ENCODE assay signal across 9 cellular contexts in the genomic region with DNA sequence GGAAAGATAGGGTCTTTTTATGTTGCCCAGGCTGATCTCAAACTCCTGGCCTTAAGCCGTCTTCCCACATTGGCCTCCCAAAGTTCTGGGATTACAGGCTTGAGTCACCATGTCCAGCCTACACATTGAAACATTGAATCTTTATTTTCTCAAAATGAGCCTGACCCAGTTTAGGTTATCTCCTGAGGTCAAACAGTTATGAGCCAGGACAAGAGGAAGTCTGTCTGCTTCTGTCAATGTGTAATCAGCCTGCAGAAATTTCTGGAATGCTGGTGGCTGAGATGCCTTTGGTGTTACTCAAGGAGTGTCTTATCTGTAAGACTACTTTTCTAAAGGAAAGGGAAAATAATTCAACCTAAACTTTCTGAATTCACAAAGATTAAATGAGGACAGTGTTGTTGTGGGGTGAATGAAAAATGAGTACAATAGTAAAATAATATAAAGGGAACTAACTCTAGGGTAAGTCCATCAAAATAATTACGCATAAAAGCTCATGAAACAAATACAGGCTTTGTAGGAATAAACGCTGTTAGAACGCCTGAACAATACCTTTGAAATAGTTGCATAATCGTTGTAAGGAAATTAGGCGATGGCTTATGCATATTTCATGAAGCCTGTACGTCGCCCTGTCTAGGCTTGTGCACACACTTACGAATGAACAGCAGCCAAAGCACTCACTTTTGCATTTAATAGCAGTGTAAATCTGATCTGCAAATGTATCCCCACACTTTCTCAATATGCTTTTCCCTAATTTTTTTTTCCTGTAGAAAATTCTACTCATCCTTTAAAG.
A peak's percentile ranks its signal among the peaks of the same experiment; 100 is the strongest.
DNase-seq lines count a peak whose midpoint lies in the region; ATAC-seq and TF ChIP-seq lines count a peak whose summit lies in the region.
"Had no signal": no experiment of that assay in that cellular context is flagged by ENCODE, and none has a peak within 500 bp of the region (broad histone marks: within the 10 kb centered on the region; RNA-seq: fewer than 3 reads in every experiment).

No MANE protein-coding gene starts in this region.

- peak in 5 of 8 donors; percentile 47 to 89 (median 77) for ATAC-seq in heart right ventricle
- ATAC-seq in HG03280 (IDR thresholded peaks at IDR 0.05; ENCODE audit: unreplicated experiment): no peak

- intact Hi-C loops in heart right ventricle (cut with DNase I): no loop called here

- H3K27me3 ChIP-seq in heart right ventricle: no peaks in the 10 kb centered on the region

- peak; percentile 55 for DNase-seq in HK-2 (ENCODE audit: unreplicated experiment)
- DNase-seq in SW 1271 (lab: John Stamatoyannopoulos, UW): peak; percentile 92 to 97
- no peak for DNase-seq in heart right ventricle
- peak; percentile 49 for DNase-seq in skeletal muscle cell (ENCODE audit: low read depth)
- no peak for DNase-seq in DMS53 treated with DMSO at 0.1 percent for 48 hours (lab: John Stamatoyannopoulos, UW; ENCODE audit: unreplicated experiment)
- DNase-seq in occipital lobe (lab: John Stamatoyannopoulos, UW): no peak
- DNase-seq: activated CD8-positive, alpha-beta memory T cell treated with anti-CD3 and anti-CD28 coated beads, Interleukin-2, amount 50 U/mL, for 4 hours; stimulated activated CD4-positive, alpha-beta T cell treated with anti-CD3 and anti-CD28 coated beads, Interleukin-4, amount 100 ng/mL, for 4 hours had no signal

- 51 to 59% methylated on average over 9 of the region's 9 CpGs for WGBS in heart right ventricle, 2 donors

- no peaks in the 10 kb centered on the region for H3K9me3 ChIP-seq in heart right ventricle

- H3K27ac ChIP-seq in heart right ventricle: peak overlapping the region in 3 of 10 donors; percentile 41 to 49 (median 48)

- peaks cover 0 to 6% (median 0%) of the 10 kb centered on the region in 9 donors for H3K4me1 ChIP-seq in heart right ventricle

- TF ChIP-seq CTCF in heart right ventricle (IDR thresholded peaks at IDR 0.05): no peak

- H3K4me3 ChIP-seq in heart right ventricle (no peak overlapping the region), skeletal muscle cell (ENCODE audit: low read depth, low read length) (no peak overlapping the region)

- no peaks in the 10 kb centered on the region for H3K36me3 ChIP-seq in heart right ventricle

Comparison
In these comparisons a context has a peak if more than half of its experiments do, and no peak if none do; other contexts are left out.
1. DNase-seq: peak in HK-2 (single experiment), SW 1271 (2 of 2) and skeletal muscle cell (single experiment); none in heart right ventricle (0 of 2), DMS53 treated with DMSO at 0.1 percent for 48 hours (single experiment) and occipital lobe (single experiment).